ENCODE assay signal across 1 cellular context in the genomic region with DNA sequence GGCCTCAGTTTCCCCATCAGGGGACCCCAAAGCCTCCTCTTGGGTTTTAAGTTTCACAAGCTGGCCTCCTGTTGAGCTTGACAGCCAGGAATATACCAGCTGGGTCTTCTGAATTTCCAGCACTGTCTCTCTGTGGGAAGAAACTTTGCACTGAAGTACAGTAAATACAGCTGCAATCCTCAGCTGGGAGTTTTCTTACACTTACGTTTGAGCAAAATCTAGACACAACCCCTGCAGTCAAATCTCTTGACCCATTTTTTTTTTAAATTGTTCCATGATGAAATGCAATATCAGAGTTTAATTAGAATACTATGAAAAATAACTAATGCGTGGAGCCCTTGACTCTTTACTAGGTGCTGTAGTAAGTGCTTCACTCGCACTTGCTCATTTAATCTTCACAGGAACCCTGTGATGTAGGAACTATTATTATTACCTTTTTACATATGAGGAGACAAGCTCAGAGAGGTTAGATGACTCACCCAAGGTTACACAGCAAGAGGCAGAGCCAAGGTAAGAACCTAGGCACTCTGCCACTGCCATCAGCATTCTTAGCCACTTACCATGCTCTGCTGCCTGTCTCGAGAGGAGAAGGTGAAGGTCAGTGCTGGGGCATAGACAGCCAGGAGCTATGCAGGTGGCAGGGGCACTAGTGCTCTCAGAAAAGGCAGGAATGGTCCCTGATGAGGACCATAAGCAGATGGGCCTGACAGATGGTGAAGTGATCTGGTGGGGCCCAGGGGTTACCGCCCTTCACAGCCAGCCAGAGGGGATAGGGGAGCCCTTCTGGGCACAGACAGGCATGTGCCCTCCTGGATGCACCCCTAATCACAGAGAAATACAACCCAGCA.
TF ChIP-seq lines count a peak whose summit lies in the region.

No MANE protein-coding gene starts in this region.

TF ChIP-seq in IMR-90, 13 proteins besides CTCF, POLR2A, EP300 and RAD21:
- TF ChIP-seq RFX5 (IDR thresholded peaks at IDR 0.05; ENCODE audit: low read depth, low read length) (no peak), NFE2L2 (IDR thresholded peaks at IDR 0.05; ENCODE audit: low read depth, low read length) (no peak), BHLHE40 (IDR thresholded peaks at IDR 0.05; ENCODE audit: low read depth, low read length) (no peak), SMC3 (IDR thresholded peaks at IDR 0.05; ENCODE audit: low read depth, low read length) (no peak), MXI1 (IDR thresholded peaks at IDR 0.05; ENCODE audit: borderline replicate concordance, low read depth, low read length) (no peak), CHD1 (IDR thresholded peaks at IDR 0.05; ENCODE audit: low read depth, low read length) (no peak)
TF ChIP-seq in IMR-90: peak in this region for 0.
